Comparison of ENCODE assay signal across 16 cellular contexts in genomic region chr11:101241160-101241795, GRCh38.
A peak's percentile ranks its signal among the peaks of the same experiment; 100 is the strongest.
DNase-seq lines count a peak whose midpoint lies in the region; ATAC-seq and TF ChIP-seq lines count a peak whose summit lies in the region.
"Had no signal": no experiment of that assay in that cellular context is flagged by ENCODE, and none has a peak within 500 bp of the region (broad histone marks: within the 10 kb centered on the region; RNA-seq: fewer than 3 reads in every experiment).

No MANE protein-coding gene starts in this region.

- H3K4ac ChIP-seq in neuronal stem cell (ENCODE audit: low read length) = no peak overlapping the region

- no peak overlapping the region for H3K18ac ChIP-seq in neuronal stem cell (ENCODE audit: low read length)

- no peak overlapping the region for H4K8ac ChIP-seq in neuronal stem cell (ENCODE audit: low read depth, low read length)

- no peak overlapping the region for H2BK120ac ChIP-seq in neuronal stem cell (ENCODE audit: low read depth, low read length)

- no peak overlapping the region for H2BK12ac ChIP-seq in neuronal stem cell (ENCODE audit: low read length)

- no peak overlapping the region for H3K4me3 ChIP-seq in neuronal stem cell (ENCODE audit: low read length in 2 of 2)
- H3K4me3 ChIP-seq in upper lobe of left lung = no peak overlapping the region
- H3K4me3 ChIP-seq in effector memory CD4-positive, alpha-beta T cell (ENCODE audit: insufficient read depth, low read depth, low read length, poor library complexity, severe bottlenecking) = no peak overlapping the region
- H3K4me3 ChIP-seq: GM23248, HAP-1 had no signal

- no peak overlapping the region for H2BK5ac ChIP-seq in neuronal stem cell (ENCODE audit: low read length)

- no peaks in the 10 kb centered on the region for H3K4me1 ChIP-seq in neuronal stem cell (ENCODE audit: control insufficient read depth in 2 of 2, insufficient read depth in 1 of 2, low read depth in 1 of 2, low read length in 2 of 2)
- no peaks in the 10 kb centered on the region for H3K4me1 ChIP-seq in upper lobe of left lung
- no peaks in the 10 kb centered on the region for H3K4me1 ChIP-seq in effector memory CD4-positive, alpha-beta T cell (ENCODE audit: control insufficient read depth, insufficient read depth, low read length, poor library complexity, severe bottlenecking)
- H3K4me1 ChIP-seq: HAP-1 had no signal

- H3K27me3 ChIP-seq in neuronal stem cell (ENCODE audit: control insufficient read depth in 3 of 3, insufficient read depth in 3 of 3, low read depth in 1 of 3, low read length in 3 of 3) = no peaks in the 10 kb centered on the region
- H3K27me3 ChIP-seq in upper lobe of left lung = no peaks in the 10 kb centered on the region
- H3K27me3 ChIP-seq in effector memory CD4-positive, alpha-beta T cell (replicated peaks; ENCODE audit: control insufficient read depth, insufficient read depth, low read length, poor library complexity, severe bottlenecking) = no peaks in the 10 kb centered on the region

- no peak for TF ChIP-seq POLR2A in upper lobe of left lung (IDR thresholded peaks at IDR 0.05)

- no peak for TF ChIP-seq CTCF in upper lobe of left lung (IDR thresholded peaks at IDR 0.05)

- H3K27me3 Mint-ChIP-seq in stimulated activated naive CD8-positive, alpha-beta T cell treated with anti-CD3 and anti-CD28 coated beads, Interleukin-15, amount 100 ng/mL, for 72 hours = no peaks in the 10 kb centered on the region
- H3K27me3 Mint-ChIP-seq: CD4-positive, alpha-beta memory T cell had no signal

- peak overlapping the region; percentile 71 for H3K14ac ChIP-seq in neuronal stem cell (ENCODE audit: low read length)

- ATAC-seq in stimulated activated naive CD8-positive, alpha-beta T cell treated with anti-CD3 and anti-CD28 coated beads, Interleukin-15, amount 100 ng/mL, for 72 hours = peak; percentile 50
- ATAC-seq in stimulated activated naive CD8-positive, alpha-beta T cell treated with anti-CD3 and anti-CD28 coated beads, Interleukin-15, Interleukin-2, amounts not matched to agents 100 U/mL and 50 U/mL, for 24 hours = no peak
- peak; percentile 10 to 46 for ATAC-seq in upper lobe of left lung (ENCODE audit: low FRiP score in 2 of 2)
- ATAC-seq in GM19463 (IDR thresholded peaks at IDR 0.05; ENCODE audit: unreplicated experiment) = no peak

- no peak overlapping the region for H2AK5ac ChIP-seq in neuronal stem cell (ENCODE audit: low read depth, low read length)

- no peak overlapping the region for H3K4me2 ChIP-seq in neuronal stem cell (ENCODE audit: insufficient read depth, low read length, poor library complexity, severe bottlenecking)

- no peak overlapping the region for H3K23ac ChIP-seq in neuronal stem cell (ENCODE audit: low read depth, low read length, poor library complexity)

- H4K91ac ChIP-seq in neuronal stem cell (ENCODE audit: low read depth, low read length, poor library complexity) = no peak overlapping the region

- peaks cover 14 to 29% of the 10 kb centered on the region in 2 donors for H3K9me3 Mint-ChIP-seq in stimulated activated naive CD8-positive, alpha-beta T cell treated with anti-CD3 and anti-CD28 coated beads, Interleukin-15, amount 100 ng/mL, for 72 hours

- H3K9me3 ChIP-seq in neuronal stem cell (replicated peaks in 1 of 2; ENCODE audit: control insufficient read depth in 2 of 2, insufficient read depth in 1 of 2, low read depth in 1 of 2, low read length in 2 of 2) (no peaks in the 10 kb centered on the region), upper lobe of left lung (no peaks in the 10 kb centered on the region)
- H3K9me3 ChIP-seq in effector memory CD4-positive, alpha-beta T cell (ENCODE audit: control insufficient read depth, low read length) = no peaks in the 10 kb centered on the region
- H3K9me3 ChIP-seq: HAP-1 had no signal

- H3K36me3 ChIP-seq in neuronal stem cell (replicated peaks in 1 of 2; ENCODE audit: control insufficient read depth in 2 of 2, insufficient read depth in 2 of 2, low read length in 2 of 2) (no peaks in the 10 kb centered on the region), upper lobe of left lung (no peaks in the 10 kb centered on the region)
- H3K36me3 ChIP-seq in effector memory CD4-positive, alpha-beta T cell (ENCODE audit: control insufficient read depth, insufficient read depth, low read length) = no peaks in the 10 kb centered on the region
- H3K36me3 ChIP-seq: HAP-1 had no signal

- DNase-seq in stimulated activated naive CD8-positive, alpha-beta T cell treated with anti-CD3 and anti-CD28 coated beads, Interleukin-15, amount 100 ng/mL, for 72 hours = no peak
- no peak for DNase-seq in stimulated activated naive CD8-positive, alpha-beta T cell treated with anti-CD3 and anti-CD28 coated beads, Interleukin-15, Interleukin-2, amounts not matched to agents 100 U/mL and 50 U/mL, for 24 hours
- DNase-seq in neuronal stem cell (ENCODE audit: low spot score) (no peak), upper lobe of left lung (peak in 1 of 2 donors; percentile 70)
- no peak for DNase-seq in effector memory CD4-positive, alpha-beta T cell
- DNase-seq: C1 segment of cervical spinal cord; Calu3; CD4-positive, alpha-beta memory T cell; COR-L47; DMS53; DMS79 treated with DMSO at 0.1 percent for 48 hours; GF-D8; GM23248; HFFc6 had no signal

- no peak for TF ChIP-seq EP300 in upper lobe of left lung (IDR thresholded peaks at IDR 0.05)

- no peak overlapping the region for H3K27ac ChIP-seq in neuronal stem cell (replicated peaks; ENCODE audit: low read length)
- H3K27ac ChIP-seq in upper lobe of left lung = no peak overlapping the region
- H3K27ac ChIP-seq in effector memory CD4-positive, alpha-beta T cell (ENCODE audit: insufficient read depth, low read length, poor library complexity, severe bottlenecking) = no peak overlapping the region
- H3K27ac ChIP-seq: GM23248 had no signal

- H3K9ac ChIP-seq in neuronal stem cell (ENCODE audit: low read depth, low read length, poor library complexity) = no peak overlapping the region
- H3K9ac ChIP-seq: GM23248 had no signal

- H2BK15ac ChIP-seq in neuronal stem cell (ENCODE audit: low read length) = no peak overlapping the region

- no CpG with 5 or more reads among the region's 19 CpGs for WGBS in neuronal stem cell (ENCODE audit: extremely low coverage in 2 of 2, insufficient read length in 2 of 2, insufficient replicate concordance in 1 of 2), 2 donors
- whole genome bisulfite sequencing in upper lobe of left lung, 2 donors = 85 to 93% methylated on average over 5 to 17 of the region's 19 CpGs

- no peak overlapping the region for H3K27ac Mint-ChIP-seq in stimulated activated naive CD8-positive, alpha-beta T cell treated with anti-CD3 and anti-CD28 coated beads, Interleukin-15, amount 100 ng/mL, for 72 hours
- H3K27ac Mint-ChIP-seq: CD4-positive, alpha-beta memory T cell; HFFc6 had no signal

- H3K4me1 Mint-ChIP-seq in stimulated activated naive CD8-positive, alpha-beta T cell treated with anti-CD3 and anti-CD28 coated beads, Interleukin-15, amount 100 ng/mL, for 72 hours = no peaks in the 10 kb centered on the region
- H3K4me1 Mint-ChIP-seq: CD4-positive, alpha-beta memory T cell had no signal

- no peak overlapping the region for H2AFZ ChIP-seq in neuronal stem cell (ENCODE audit: low read length)
- H2AFZ ChIP-seq: GM23248 had no signal

- H3K4me3 Mint-ChIP-seq in stimulated activated naive CD8-positive, alpha-beta T cell treated with anti-CD3 and anti-CD28 coated beads, Interleukin-15, amount 100 ng/mL, for 72 hours = no peak overlapping the region
- H3K4me3 Mint-ChIP-seq: CD4-positive, alpha-beta memory T cell; HFFc6 had no signal

- no peaks in the 10 kb centered on the region for H3K79me1 ChIP-seq in neuronal stem cell (ENCODE audit: low read depth, low read length)

Comparison
In these comparisons a context has a peak if more than half of its experiments do, and no peak if none do; other contexts are left out.
1. ATAC-seq: peak in stimulated activated naive CD8-positive, alpha-beta T cell treated with anti-CD3 and anti-CD28 coated beads, Interleukin-15, amount 100 ng/mL, for 72 hours (single experiment) and upper lobe of left lung (2 of 2); none in stimulated activated naive CD8-positive, alpha-beta T cell treated with anti-CD3 and anti-CD28 coated beads, Interleukin-15, Interleukin-2, amounts not matched to agents 100 U/mL and 50 U/mL, for 24 hours (single experiment) and GM19463 (single experiment).